15 cellular contexts compared by ENCODE assay signal in genomic region chr13:28257305-28257704, GRCh38.
DNase-seq lines count a peak whose midpoint lies in the region; ATAC-seq and TF ChIP-seq lines count a peak whose summit lies in the region.
"Had no signal": no experiment of that assay in that cellular context is flagged by ENCODE, and none has a peak within 500 bp of the region (broad histone marks: within the 10 kb centered on the region; RNA-seq: fewer than 3 reads in every experiment).

No MANE protein-coding gene starts in this region.

- peaks cover 19% of the 10 kb centered on the region for H3K4me1 Mint-ChIP-seq in stimulated activated naive CD8-positive, alpha-beta T cell treated with anti-CD3 and anti-CD28 coated beads, Interleukin-15, Interleukin-2, amounts not matched to agents 100 ng/mL and 50 ng/mL, for 24 hours (ENCODE audit: low read depth)
- H3K4me1 Mint-ChIP-seq in activated T-helper 17 cell treated with anti-CD3 and anti-CD28 coated beads, Interleukin-2, amount 50 U/mL, for 72 hours, result no peaks in the 10 kb centered on the region
- H3K4me1 Mint-ChIP-seq in memory B cell, result peaks cover 22% of the 10 kb centered on the region
- H3K4me1 Mint-ChIP-seq in HFFc6 (ENCODE audit: low read depth), result no peaks in the 10 kb centered on the region

- peak overlapping the region; percentile 37 for H3K27ac Mint-ChIP-seq in stimulated activated naive CD8-positive, alpha-beta T cell treated with anti-CD3 and anti-CD28 coated beads, Interleukin-15, Interleukin-2, amounts not matched to agents 100 ng/mL and 50 ng/mL, for 24 hours
- H3K27ac Mint-ChIP-seq in activated T-helper 17 cell treated with anti-CD3 and anti-CD28 coated beads, Interleukin-2, amount 50 U/mL, for 72 hours, result peak overlapping the region; percentile 11
- H3K27ac Mint-ChIP-seq in memory B cell, result peak overlapping the region; percentile 22
- no peak overlapping the region for H3K27ac Mint-ChIP-seq in HFFc6
- H3K27ac Mint-ChIP-seq: B cell; CD4-positive, alpha-beta T cell; CD8-positive, alpha-beta T cell had no signal

- no peak for ATAC-seq in stimulated activated naive CD8-positive, alpha-beta T cell treated with anti-CD3 and anti-CD28 coated beads, Interleukin-15, Interleukin-2, amounts not matched to agents 100 U/mL and 50 U/mL, for 24 hours
- no peak for ATAC-seq in activated T-helper 17 cell treated with anti-CD3 and anti-CD28 coated beads, Interleukin-2, amount 50 U/mL, for 72 hours (replicated peaks)
- ATAC-seq in memory B cell (ENCODE audit: low read depth), result no peak
- ATAC-seq: A549; CD8-positive, alpha-beta T cell; GM12878 had no signal

- H3K9me3 Mint-ChIP-seq in stimulated activated naive CD8-positive, alpha-beta T cell treated with anti-CD3 and anti-CD28 coated beads, Interleukin-15, Interleukin-2, amounts not matched to agents 100 ng/mL and 50 ng/mL, for 24 hours, result no peaks in the 10 kb centered on the region
- no peaks in the 10 kb centered on the region for H3K9me3 Mint-ChIP-seq in activated T-helper 17 cell treated with anti-CD3 and anti-CD28 coated beads, Interleukin-2, amount 50 U/mL, for 72 hours
- H3K9me3 Mint-ChIP-seq in memory B cell (no peaks in the 10 kb centered on the region), HFFc6 (no peaks in the 10 kb centered on the region)
- H3K9me3 Mint-ChIP-seq: CD4-positive, alpha-beta T cell; CD8-positive, alpha-beta T cell had no signal

- no peak for TF ChIP-seq CTCF in HFFc6 (IDR thresholded peaks at IDR 0.05)

- no peak for DNase-seq in stimulated activated naive CD8-positive, alpha-beta T cell treated with anti-CD3 and anti-CD28 coated beads, Interleukin-15, Interleukin-2, amounts not matched to agents 100 U/mL and 50 U/mL, for 24 hours
- DNase-seq in memory B cell (ENCODE audit: low spot score in 2 of 2), result no peak
- no peak for DNase-seq in HFFc6
- no peak for DNase-seq in nucleus accumbens (lab: John Stamatoyannopoulos, UW)
- DNase-seq: AML-193; Caco-2; Calu3; CD4-positive, alpha-beta T cell; CD8-positive, alpha-beta T cell; DMS79 treated with DMSO at 0.1 percent for 48 hours had no signal

- no peaks in the 10 kb centered on the region for H3K27me3 Mint-ChIP-seq in stimulated activated naive CD8-positive, alpha-beta T cell treated with anti-CD3 and anti-CD28 coated beads, Interleukin-15, Interleukin-2, amounts not matched to agents 100 ng/mL and 50 ng/mL, for 24 hours
- H3K27me3 Mint-ChIP-seq in activated T-helper 17 cell treated with anti-CD3 and anti-CD28 coated beads, Interleukin-2, amount 50 U/mL, for 72 hours, result no peaks in the 10 kb centered on the region
- no peaks in the 10 kb centered on the region for H3K27me3 Mint-ChIP-seq in memory B cell
- no peaks in the 10 kb centered on the region for H3K27me3 Mint-ChIP-seq in HFFc6 (ENCODE audit: insufficient read depth)
- H3K27me3 Mint-ChIP-seq: B cell; CD4-positive, alpha-beta T cell had no signal

- H3K4me3 Mint-ChIP-seq in stimulated activated naive CD8-positive, alpha-beta T cell treated with anti-CD3 and anti-CD28 coated beads, Interleukin-15, Interleukin-2, amounts not matched to agents 100 ng/mL and 50 ng/mL, for 24 hours, result no peak overlapping the region
- H3K4me3 Mint-ChIP-seq in activated T-helper 17 cell treated with anti-CD3 and anti-CD28 coated beads, Interleukin-2, amount 50 U/mL, for 72 hours, result no peak overlapping the region
- H3K4me3 Mint-ChIP-seq in memory B cell (no peak overlapping the region), HFFc6 (no peak overlapping the region)
- H3K4me3 Mint-ChIP-seq: B cell; CD4-positive, alpha-beta T cell; CD8-positive, alpha-beta T cell had no signal

- H3K36me3 Mint-ChIP-seq in stimulated activated naive CD8-positive, alpha-beta T cell treated with anti-CD3 and anti-CD28 coated beads, Interleukin-15, Interleukin-2, amounts not matched to agents 100 ng/mL and 50 ng/mL, for 24 hours (ENCODE audit: low read depth), result peaks cover 43% of the 10 kb centered on the region
- H3K36me3 Mint-ChIP-seq in activated T-helper 17 cell treated with anti-CD3 and anti-CD28 coated beads, Interleukin-2, amount 50 U/mL, for 72 hours (ENCODE audit: low read depth), result peaks cover 81% of the 10 kb centered on the region
- H3K36me3 Mint-ChIP-seq in memory B cell (peaks cover 32% of the 10 kb centered on the region), HFFc6 (ENCODE audit: low read depth) (peaks cover 14% of the 10 kb centered on the region)
